8 cellular contexts compared by ENCODE assay signal in the genomic region with DNA sequence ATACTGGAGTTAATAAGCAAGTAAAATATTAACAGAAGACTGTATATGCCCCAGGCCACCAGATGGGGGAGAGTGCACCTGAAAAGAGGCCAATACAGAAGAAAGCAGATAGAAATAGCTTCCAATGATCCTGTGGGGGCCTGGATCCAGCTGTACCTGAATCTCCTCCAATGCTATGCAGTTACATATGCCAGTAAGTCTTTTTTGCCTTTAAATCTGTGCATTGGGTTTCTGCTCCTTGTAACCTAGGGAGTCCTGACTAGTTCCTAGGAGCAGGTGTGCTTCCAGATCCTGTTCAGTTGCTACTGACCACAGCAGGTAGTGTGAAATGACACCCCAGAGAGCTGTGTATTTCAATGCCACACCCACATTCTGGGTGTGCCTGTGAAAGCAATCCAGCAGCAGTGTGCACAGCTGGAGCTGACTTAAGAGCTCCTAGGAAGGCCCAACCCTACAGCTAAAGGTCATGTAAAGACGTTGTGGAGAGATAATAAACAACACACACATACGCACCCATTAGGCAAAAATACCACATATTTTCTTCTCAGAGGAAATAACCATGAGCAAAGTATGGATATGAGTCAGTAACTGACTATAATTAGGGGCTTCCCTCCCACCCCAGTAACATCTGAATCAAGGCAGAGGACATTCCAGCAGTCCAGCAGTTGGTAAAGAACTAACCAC.
DNase-seq lines count a peak whose midpoint lies in the region; ATAC-seq and TF ChIP-seq lines count a peak whose summit lies in the region.

No MANE protein-coding gene starts in this region.

- H3K4me3 Mint-ChIP-seq in activated CD8-positive, alpha-beta T cell treated with anti-CD3 and anti-CD28 coated beads, Interleukin-2, amount 10 ng/mL, durations not matched to agents 7 days and 5 days = no peak overlapping the region

- no peak for TF ChIP-seq CTCF in mucosa of descending colon (IDR thresholded peaks at IDR 0.05)

- CTCF ChIA-PET in activated CD8-positive, alpha-beta T cell treated with anti-CD3 and anti-CD28 coated beads, Interleukin-2, amount 10 ng/mL, durations not matched to agents 7 days and 5 days (lab: Charles Lee) = interaction anchor here (0.6 to 7.6 kb wide), 12 partner anchors 9 to 273 kb away, joined by 3 to 147 read pairs (median 6); partner anchors contain the start of gene AKAP13

- H3K36me3 Mint-ChIP-seq in activated CD8-positive, alpha-beta T cell treated with anti-CD3 and anti-CD28 coated beads, Interleukin-2, amount 10 ng/mL, durations not matched to agents 7 days and 5 days (ENCODE audit: low read depth) = peaks cover 2% of the 10 kb centered on the region

- POLR2A ChIA-PET in activated CD8-positive, alpha-beta T cell treated with anti-CD3 and anti-CD28 coated beads, Interleukin-2, amount 10 ng/mL, durations not matched to agents 7 days and 5 days (lab: Charles Lee) = interaction anchor here (0.9 to 4.7 kb wide), 4 partner anchors 10 to 264 kb away, joined by 4 to 45 read pairs (median 8); partner anchors contain the start of gene AKAP13

- ATAC-seq in activated CD4-positive, CD25-positive, alpha-beta regulatory T cell treated with anti-CD3 and anti-CD28 coated beads, Interleukin-2, amount 50 U/mL, for 24 hours = peak; percentile 85 to 88
- peak; percentile 86 for ATAC-seq in GM21367 (IDR thresholded peaks at IDR 0.05; ENCODE audit: unreplicated experiment)
- ATAC-seq in HG03521 (IDR thresholded peaks at IDR 0.05; ENCODE audit: unreplicated experiment) = peak; percentile 88
- ATAC-seq in activated CD8-positive, alpha-beta T cell treated with anti-CD3 and anti-CD28 coated beads, Interleukin-2, amount 10 ng/mL, durations not matched to agents 7 days and 5 days = peak; percentile 59
- peak; percentile 96 for ATAC-seq in mucosa of descending colon

- peaks cover 6% of the 10 kb centered on the region for H3K9me3 Mint-ChIP-seq in activated CD8-positive, alpha-beta T cell treated with anti-CD3 and anti-CD28 coated beads, Interleukin-2, amount 10 ng/mL, durations not matched to agents 7 days and 5 days (ENCODE audit: insufficient read depth)

- H3K4me3 ChIP-seq in mucosa of descending colon = no peak overlapping the region

- DNase-seq in activated CD4-positive, CD25-positive, alpha-beta regulatory T cell (lab: John Stamatoyannopoulos, UW) = no peak
- DNase-seq in activated CD8-positive, alpha-beta T cell treated with anti-CD3 and anti-CD28 coated beads, Interleukin-2, amount 10 ng/mL, durations not matched to agents 7 days and 5 days = peak; percentile 35
- peak; percentile 62 to 91 (median 77) for DNase-seq in mucosa of descending colon
- no peak for DNase-seq in G401 (ENCODE audit: low spot score)
- no peak for DNase-seq in NCI-H2107 (lab: John Stamatoyannopoulos, UW)

- no peaks in the 10 kb centered on the region for H3K9me3 ChIP-seq in mucosa of descending colon

- no peaks in the 10 kb centered on the region for H3K27me3 Mint-ChIP-seq in activated CD8-positive, alpha-beta T cell treated with anti-CD3 and anti-CD28 coated beads, Interleukin-2, amount 10 ng/mL, durations not matched to agents 7 days and 5 days (ENCODE audit: low read depth)

- in situ Hi-C loops in G401 (cut with HindIII; ENCODE audit: low sequenced_read_pairs) = no loop called here

- H3K27ac Mint-ChIP-seq in activated CD8-positive, alpha-beta T cell treated with anti-CD3 and anti-CD28 coated beads, Interleukin-2, amount 10 ng/mL, durations not matched to agents 7 days and 5 days = peak overlapping the region; percentile 68

- H3K36me3 ChIP-seq in mucosa of descending colon (ENCODE audit: low read depth) = no peaks in the 10 kb centered on the region

- intact Hi-C loops in mucosa of descending colon (cut with DNase I, micrococcal nuclease) = no loop called here

- H3K4me1 ChIP-seq in mucosa of descending colon (ENCODE audit: low read depth) = peaks cover 36% of the 10 kb centered on the region

- H3K4me1 Mint-ChIP-seq in activated CD8-positive, alpha-beta T cell treated with anti-CD3 and anti-CD28 coated beads, Interleukin-2, amount 10 ng/mL, durations not matched to agents 7 days and 5 days (ENCODE audit: low read depth) = peaks cover 43% of the 10 kb centered on the region

Comparison
In these comparisons a context has a peak if more than half of its experiments do, and no peak if none do; other contexts are left out.
1. DNase-seq: peak in activated CD8-positive, alpha-beta T cell treated with anti-CD3 and anti-CD28 coated beads, Interleukin-2, amount 10 ng/mL, durations not matched to agents 7 days and 5 days (single experiment) and mucosa of descending colon (3 of 3); none in activated CD4-positive, CD25-positive, alpha-beta regulatory T cell (0 of 4), G401 (single experiment) and NCI-H2107 (single experiment).
2. Peak in every context shown above with its lines, with median percentiles within 50 percentile points of each other: ATAC-seq.